Comparison of ENCODE assay signal across 1 cellular context in genomic region chr19:30441011-30441410, GRCh38.
TF ChIP-seq lines count a peak whose summit lies in the region.

No MANE protein-coding gene starts in this region.

TF ChIP-seq in H1, 55 proteins besides CTCF, POLR2A, EP300 and RAD21:
- no peak for TF ChIP-seq RFX5 (IDR thresholded peaks at IDR 0.05; ENCODE audit: borderline replicate concordance, low read depth, low read length)
- TF ChIP-seq GTF2F1 (IDR thresholded peaks at IDR 0.05; ENCODE audit: borderline replicate concordance, low read depth, low read length), result no peak
- TF ChIP-seq POLR2AphosphoS5 (IDR thresholded peaks at IDR 0.05; ENCODE audit: low read depth, low read length), result no peak
- TF ChIP-seq SAP30 (IDR thresholded peaks at IDR 0.05; ENCODE audit: insufficient read depth, insufficient replicate concordance, low read length), result no peak
- TF ChIP-seq NRF1 (IDR thresholded peaks at IDR 0.05; ENCODE audit: low read depth, low read length), result no peak
- TF ChIP-seq, protein P1, sequence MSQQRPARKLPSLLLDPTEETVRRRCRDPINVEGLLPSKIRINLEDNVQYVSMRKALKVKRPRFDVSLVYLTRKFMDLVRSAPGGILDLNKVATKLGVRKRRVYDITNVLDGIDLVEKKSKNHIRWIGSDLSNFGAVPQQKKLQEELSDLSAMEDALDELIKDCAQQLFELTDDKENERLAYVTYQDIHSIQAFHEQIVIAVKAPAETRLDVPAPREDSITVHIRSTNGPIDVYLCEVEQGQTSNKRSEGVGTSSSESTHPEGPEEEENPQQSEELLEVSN (IDR thresholded peaks at IDR 0.05), result no peak
- no peak for TF ChIP-seq POU5F1 (IDR thresholded peaks at IDR 0.05; ENCODE audit: low read depth, low read length)
- no peak for TF ChIP-seq ZNF274 (IDR thresholded peaks at IDR 0.05; ENCODE audit: borderline replicate concordance, extremely low read depth, low read length)
